ENCODE assay signal across 1 cellular context in genomic region chr18:14086459-14087231, GRCh38.
TF ChIP-seq lines count a peak whose summit lies in the region.

No MANE protein-coding gene starts in this region.

TF ChIP-seq in GM12878, 131 proteins besides CTCF, POLR2A, EP300 and RAD21 (continued from another document):
- TF ChIP-seq, protein P1, sequence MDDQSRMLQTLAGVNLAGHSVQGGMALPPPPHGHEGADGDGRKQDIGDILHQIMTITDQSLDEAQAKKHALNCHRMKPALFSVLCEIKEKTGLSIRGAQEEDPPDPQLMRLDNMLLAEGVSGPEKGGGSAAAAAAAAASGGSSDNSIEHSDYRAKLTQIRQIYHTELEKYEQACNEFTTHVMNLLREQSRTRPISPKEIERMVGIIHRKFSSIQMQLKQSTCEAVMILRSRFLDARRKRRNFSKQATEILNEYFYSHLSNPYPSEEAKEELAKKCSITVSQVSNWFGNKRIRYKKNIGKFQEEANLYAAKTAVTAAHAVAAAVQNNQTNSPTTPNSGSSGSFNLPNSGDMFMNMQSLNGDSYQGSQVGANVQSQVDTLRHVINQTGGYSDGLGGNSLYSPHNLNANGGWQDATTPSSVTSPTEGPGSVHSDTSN (IDR thresholded peaks at IDR 0.05; ENCODE audit: insufficient replicate concordance, low read depth, low read length): no peak
- TF ChIP-seq EED (IDR thresholded peaks at IDR 0.05; ENCODE audit: low read depth): no peak
- TF ChIP-seq TCF12 (IDR thresholded peaks at IDR 0.05; ENCODE audit: low read depth, low read length): no peak
- peak; percentile 65; the same call in 1 of the 2 replicates for TF ChIP-seq CBFB (IDR thresholded peaks at IDR 0.05; ENCODE audit: low read depth)
- TF ChIP-seq SMC3 (IDR thresholded peaks at IDR 0.05; ENCODE audit: borderline replicate concordance, low read length): peak; percentile 84
- 0 out of 2 replicates have a peak, but pooled peaks have one; percentile 49 for TF ChIP-seq YY1 (IDR thresholded peaks at IDR 0.05; ENCODE audit: low read depth, low read length)
- TF ChIP-seq ZNF207 (IDR thresholded peaks at IDR 0.05; ENCODE audit: borderline replicate concordance): no peak
- TF ChIP-seq TBL1XR1 (IDR thresholded peaks at IDR 0.05; ENCODE audit: low read depth, low read length): no peak
- no peak for TF ChIP-seq ZBTB11 (CRISPR knock-in tag; IDR thresholded peaks at IDR 0.05)
- TF ChIP-seq RBBP5 (conservative IDR thresholded peaks at IDR 0.05): no peak
TF ChIP-seq in GM12878: peak in this region for 4.
